In the genomic region with DNA sequence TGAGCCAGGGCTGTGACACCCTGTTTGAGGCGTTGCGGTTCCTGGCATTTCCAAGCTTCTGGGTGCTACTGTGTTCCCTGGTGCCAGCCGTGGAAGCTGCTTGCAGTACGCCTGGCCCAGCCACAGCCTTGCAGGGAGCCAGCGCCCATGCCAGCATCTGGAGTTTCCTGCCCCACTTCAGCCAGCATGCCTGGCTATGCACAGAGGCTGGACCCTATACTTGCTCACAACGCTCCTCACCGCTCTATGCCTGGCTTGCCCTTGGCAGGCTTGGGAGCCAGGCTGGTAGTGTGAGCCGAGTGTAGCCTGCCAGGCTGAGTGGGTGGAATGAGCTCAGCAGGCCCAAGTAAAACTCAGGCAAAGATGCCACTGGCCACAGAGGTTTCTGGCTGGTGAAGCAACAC, we compare ENCODE assay signal across 21 cellular contexts. TPM values are rescaled to one million over a fixed set of nuclear protein-coding genes. Genes with fewer than 3 reads are reported as not detected.
A peak's percentile ranks its signal among the peaks of the same experiment; 100 is the strongest.
DNase-seq lines count a peak whose midpoint lies in the region; ATAC-seq and TF ChIP-seq lines count a peak whose summit lies in the region.
"Had no signal": no experiment of that assay in that cellular context is flagged by ENCODE, and none has a peak within 500 bp of the region (broad histone marks: within the 10 kb centered on the region; RNA-seq: fewer than 3 reads in every experiment).

No MANE protein-coding gene starts in this region.

- in situ Hi-C loops in ACHN (cut with HindIII; ENCODE audit: low pct_ligation_motif_present, low pct_unique_long_range_greater_than_20kb, low sequenced_read_pairs), result no loop called here

- intact Hi-C loops in Right ventricle myocardium inferior (cut with DNase I), result no loop called here

- no peaks in the 10 kb centered on the region for H3K9me3 ChIP-seq in right atrium auricular region
- H3K9me3 ChIP-seq: Caco-2, colonic mucosa had no signal

- H3K27me3 Mint-ChIP-seq in nephron progenitor cell (ENCODE audit: low read depth, poor library complexity), result no peaks in the 10 kb centered on the region
- H3K27me3 Mint-ChIP-seq: activated CD4-positive, alpha-beta T cell treated with anti-CD3 and anti-CD28 coated beads for 36 hours; activated naive CD8-positive, alpha-beta T cell; brain; natural killer cell treated with Interleukin-12 subunit alpha and Interleukin-12 subunit beta and Interleukin-15 and Interleukin-18, amount 100 ng/mL, for 72 hours had no signal

- no peak for TF ChIP-seq CTCF in right atrium auricular region (IDR thresholded peaks at IDR 0.05)
- no peak for TF ChIP-seq CTCF in foreskin fibroblast (IDR thresholded peaks at IDR 0.05; ENCODE audit: low read depth, low read length)
- TF ChIP-seq CTCF in nephron progenitor cell (IDR thresholded peaks at IDR 0.05), result no peak

- H3K27me3 ChIP-seq in right atrium auricular region, result no peaks in the 10 kb centered on the region
- H3K27me3 ChIP-seq: colonic mucosa, foreskin keratinocyte had no signal

- ATAC-seq in Right ventricle myocardium inferior (peak; percentile 85), HG03520 (IDR thresholded peaks at IDR 0.05; ENCODE audit: unreplicated experiment) (no peak), HG02763 (IDR thresholded peaks at IDR 0.05; ENCODE audit: unreplicated experiment) (no peak)
- ATAC-seq: activated CD4-positive, alpha-beta T cell treated with anti-CD3 and anti-CD28 coated beads for 36 hours; foreskin keratinocyte had no signal

- H3K4me3 ChIP-seq in right atrium auricular region, result no peak overlapping the region
- H3K4me3 ChIP-seq in foreskin fibroblast (ENCODE audit: low read depth in 1 of 2, low read length in 2 of 2), result no peak overlapping the region
- H3K4me3 ChIP-seq: colonic mucosa had no signal

- no peaks in the 10 kb centered on the region for H3K4me1 ChIP-seq in right atrium auricular region
- H3K4me1 ChIP-seq: Caco-2, colonic mucosa, foreskin keratinocyte had no signal

- no peaks in the 10 kb centered on the region for H3K36me3 ChIP-seq in right atrium auricular region
- H3K36me3 ChIP-seq: colonic mucosa had no signal

- peak; percentile 63 for DNase-seq in Right ventricle myocardium inferior (ENCODE audit: missing footprints)
- no peak for DNase-seq in right atrium auricular region (ENCODE audit: low spot score)
- DNase-seq in foreskin fibroblast, result peak; percentile 22 to 55
- no peak for DNase-seq in nephron progenitor cell
- DNase-seq in ACHN, result no peak
- DNase-seq in activated effector memory CD4-positive, alpha-beta T cell treated with anti-CD3 and anti-CD28 coated beads, Interleukin-2, amount 50 U/mL, for 16 hours, result no peak
- DNase-seq: 8988T; activated CD4-positive, alpha-beta T cell treated with anti-CD3 and anti-CD28 coated beads for 36 hours; Caco-2; colonic mucosa; foreskin keratinocyte; kidney; NCI-H146; NCI-H2171; NCI-H526 treated with DMSO at 0.1 percent for 48 hours; stimulated activated CD4-positive, alpha-beta T cell treated with anti-CD3 and anti-CD28 coated beads, Interleukin-12 subunit alpha, Interleukin-12 subunit beta, amount 100 ng/mL, for 4 hours had no signal

- peak overlapping the region; percentile 39 for H3K27ac Mint-ChIP-seq in nephron progenitor cell
- H3K27ac Mint-ChIP-seq: activated CD4-positive, alpha-beta T cell treated with anti-CD3 and anti-CD28 coated beads for 36 hours; activated naive CD8-positive, alpha-beta T cell; brain; natural killer cell treated with Interleukin-12 subunit alpha and Interleukin-12 subunit beta and Interleukin-15 and Interleukin-18, amount 100 ng/mL, for 72 hours had no signal

- peak overlapping the region in 1 of 2 donors; percentile 1 for H3K27ac ChIP-seq in right atrium auricular region
- H3K27ac ChIP-seq: colonic mucosa, foreskin keratinocyte had no signal

- H3K4me3 Mint-ChIP-seq in nephron progenitor cell, result no peak overlapping the region
- H3K4me3 Mint-ChIP-seq: activated CD4-positive, alpha-beta T cell treated with anti-CD3 and anti-CD28 coated beads for 36 hours; activated naive CD8-positive, alpha-beta T cell; brain; natural killer cell treated with Interleukin-12 subunit alpha and Interleukin-12 subunit beta and Interleukin-15 and Interleukin-18, amount 100 ng/mL, for 72 hours had no signal

- H3K36me3 Mint-ChIP-seq in nephron progenitor cell (ENCODE audit: low read depth), result peaks cover 17% of the 10 kb centered on the region
- H3K36me3 Mint-ChIP-seq: activated naive CD8-positive, alpha-beta T cell; natural killer cell treated with Interleukin-12 subunit alpha and Interleukin-12 subunit beta and Interleukin-15 and Interleukin-18, amount 100 ng/mL, for 72 hours had no signal

- H3K9me3 Mint-ChIP-seq in nephron progenitor cell, result peaks cover 46% of the 10 kb centered on the region
- H3K9me3 Mint-ChIP-seq: natural killer cell treated with Interleukin-12 subunit alpha and Interleukin-12 subunit beta and Interleukin-15 and Interleukin-18, amount 100 ng/mL, for 72 hours had no signal

- H3K4me1 Mint-ChIP-seq in nephron progenitor cell, result no peaks in the 10 kb centered on the region
- H3K4me1 Mint-ChIP-seq: activated CD4-positive, alpha-beta T cell treated with anti-CD3 and anti-CD28 coated beads for 36 hours; brain had no signal

RNA-seq across cellular contexts. Expression of a gene that starts 22.4 kb away (rescaled TPM):
- 15.9 TPM for total RNA-seq in Right ventricle myocardium inferior
- total RNA-seq in right atrium auricular region, result 10 to 100 TPM; 15.0 to 17.4 TPM
- total RNA-seq: activated CD4-positive, alpha-beta T cell treated with anti-CD3 and anti-CD28 coated beads for 36 hours; natural killer cell treated with Interleukin-12 subunit alpha and Interleukin-12 subunit beta and Interleukin-15 and Interleukin-18, amount 100 ng/mL, for 72 hours had no signal

Comparison
In these comparisons a context has a peak if more than half of its experiments do, and no peak if none do; other contexts are left out.
1. DNase-seq: peak in Right ventricle myocardium inferior (single experiment) and foreskin fibroblast (2 of 2); none in right atrium auricular region (single experiment), nephron progenitor cell (single experiment), ACHN (single experiment) and activated effector memory CD4-positive, alpha-beta T cell treated with anti-CD3 and anti-CD28 coated beads, Interleukin-2, amount 50 U/mL, for 16 hours (single experiment).